7 cellular contexts compared by ENCODE assay signal in the genomic region with DNA sequence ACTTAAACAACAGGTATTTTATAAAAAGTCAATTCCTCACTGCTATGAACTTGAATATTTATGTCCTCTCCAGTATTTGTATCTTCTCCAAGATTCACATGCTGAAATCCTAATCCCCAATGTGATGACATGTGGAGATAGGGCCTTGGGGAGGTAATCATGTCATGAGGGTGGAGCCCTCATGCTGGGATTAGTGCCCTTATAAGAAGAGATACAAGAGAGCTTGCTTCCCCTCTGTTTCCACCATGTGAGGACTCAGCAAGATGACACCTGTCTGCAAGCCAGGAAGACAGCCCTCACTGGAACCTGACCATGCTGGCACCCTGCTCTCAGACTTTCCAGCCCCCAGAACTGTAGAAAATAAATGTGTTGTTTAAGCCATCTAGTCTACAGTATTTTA.
"Had no signal": no experiment of that assay in that cellular context is flagged by ENCODE, and none has a peak within 500 bp of the region (broad histone marks: within the 10 kb centered on the region; RNA-seq: fewer than 3 reads in every experiment).

No MANE protein-coding gene starts in this region.

- DNase-seq: H9, HCEC 1CT had no signal

- H3K4me3 ChIP-seq: GM23338 had no signal

- H3K27me3 Mint-ChIP-seq: IgD-negative memory B cell had no signal

- H2AFZ ChIP-seq: GM23338 had no signal

- FAIRE-seq: H1, H54, HTR-8/SVneo had no signal

- H3K27ac Mint-ChIP-seq: GM23338, H9 had no signal

- ATAC-seq: GM23338 had no signal

- H3K4me2 ChIP-seq: GM23338 had no signal

- H3K4me3 Mint-ChIP-seq: GM23338, H9 had no signal
